ENCODE assay signal across 28 cellular contexts in genomic region chr7:96349572-96349971, GRCh38. TPM values are rescaled to one million over a fixed set of nuclear protein-coding genes. Genes with fewer than 3 reads are reported as not detected.
DNase-seq lines count a peak whose midpoint lies in the region; ATAC-seq, FAIRE-seq and TF ChIP-seq lines count a peak whose summit lies in the region.
"Had no signal": no experiment of that assay in that cellular context is flagged by ENCODE, and none has a peak within 500 bp of the region (broad histone marks: within the 10 kb centered on the region; RNA-seq: fewer than 3 reads in every experiment).

No MANE protein-coding gene starts in this region.

- H3K4me2 ChIP-seq in hepatocyte = peak overlapping the region; percentile 40
- H3K4me2 ChIP-seq: PC-9 had no signal

- peak overlapping the region in 1 of 7 donors; percentile 18 for H3K27ac Mint-ChIP-seq in CD4-positive, alpha-beta memory T cell
- H3K27ac Mint-ChIP-seq: brain; CD14-positive monocyte; naive B cell; stimulated activated naive CD8-positive, alpha-beta T cell treated with anti-CD3 and anti-CD28 coated beads, Interleukin-15, Interleukin-2, amounts not matched to agents 100 ng/mL and 50 ng/mL, for 24 hours had no signal

- no peaks in the 10 kb centered on the region for H3K9me3 ChIP-seq in hepatocyte (ENCODE audit: low read depth)
- no peaks in the 10 kb centered on the region for H3K9me3 ChIP-seq in small intestine (ENCODE audit: control insufficient read depth, low read depth)
- H3K9me3 ChIP-seq in CD4-positive, alpha-beta memory T cell (ENCODE audit: control insufficient read depth in 1 of 2, low read length in 2 of 2) = no peaks in the 10 kb centered on the region
- H3K9me3 ChIP-seq: adrenal gland, thoracic aorta had no signal

- peak; percentile 83 for ATAC-seq in esophagus mucosa
- ATAC-seq in GM21717 (IDR thresholded peaks at IDR 0.05; ENCODE audit: unreplicated experiment) = no peak
- ATAC-seq: activated T-cell treated with anti-CD3 and anti-CD28 coated beads, Interleukin-2, amount 50 U/mL, for 4 hours had no signal

- H3K4me1 ChIP-seq in hepatocyte (ENCODE audit: insufficient read depth) = no peaks in the 10 kb centered on the region
- no peaks in the 10 kb centered on the region for H3K4me1 ChIP-seq in small intestine (ENCODE audit: control insufficient read depth in 2 of 2, insufficient read depth in 1 of 2, low read depth in 1 of 2, low read length in 1 of 2)
- H3K4me1 ChIP-seq in CD4-positive, alpha-beta memory T cell (ENCODE audit: insufficient read depth, low read length) = no peaks in the 10 kb centered on the region
- H3K4me1 ChIP-seq: adrenal gland had no signal

- H3K9me3 Mint-ChIP-seq in CD4-positive, alpha-beta memory T cell = peaks cover 0 to 4% (median 0%) of the 10 kb centered on the region in 8 donors
- H3K9me3 Mint-ChIP-seq: activated T-cell treated with anti-CD3 and anti-CD28 coated beads, Interleukin-2, amount 50 U/mL, for 4 hours; brain; naive B cell; stimulated activated naive CD8-positive, alpha-beta T cell treated with anti-CD3 and anti-CD28 coated beads, Interleukin-15, Interleukin-2, amounts not matched to agents 100 ng/mL and 50 ng/mL, for 24 hours had no signal

- CTCF ChIA-PET in CD4-positive, alpha-beta memory T cell (lab: Charles Lee; ENCODE audit: partially characterized antibody) = no interaction called here

- H3K4me1 Mint-ChIP-seq in CD4-positive, alpha-beta memory T cell = no peaks in the 10 kb centered on the region
- H3K4me1 Mint-ChIP-seq: CD14-positive monocyte, naive B cell had no signal

- H3K27me3 Mint-ChIP-seq in CD4-positive, alpha-beta memory T cell = peaks cover 8 to 9% of the 10 kb centered on the region in 2 donors

- WGBS in hepatocyte (ENCODE audit: low lambda C conversion rate, missing lambda C conversion rate) = 70% methylated on average over 3 of the region's 3 CpGs
- WGBS in small intestine, 3 donors = 10 to 38% (median 29%) methylated on average over 3 of the region's 3 CpGs

- H3K4me3 ChIP-seq in hepatocyte (no peak overlapping the region), small intestine (ENCODE audit: low read depth in 1 of 2, low read length in 2 of 2) (no peak overlapping the region)
- no peak overlapping the region for H3K4me3 ChIP-seq in CD4-positive, alpha-beta memory T cell (ENCODE audit: low read length in 2 of 2)
- H3K4me3 ChIP-seq: adrenal gland, PC-9, thoracic aorta had no signal

- TF ChIP-seq CTCF in VCaP (conservative IDR thresholded peaks at IDR 0.05) = no peak
- no peak for TF ChIP-seq CTCF in hepatocyte (IDR thresholded peaks at IDR 0.05; ENCODE audit: poor library complexity)

- no peak overlapping the region for H3K4me3 Mint-ChIP-seq in CD4-positive, alpha-beta memory T cell
- H3K4me3 Mint-ChIP-seq: activated T-cell treated with anti-CD3 and anti-CD28 coated beads, Interleukin-2, amount 50 U/mL, for 4 hours; brain; CD14-positive monocyte; naive B cell; stimulated activated naive CD8-positive, alpha-beta T cell treated with anti-CD3 and anti-CD28 coated beads, Interleukin-15, Interleukin-2, amounts not matched to agents 100 ng/mL and 50 ng/mL, for 24 hours had no signal

- H3K27ac ChIP-seq in VCaP = peak overlapping the region; percentile 71
- H3K27ac ChIP-seq in hepatocyte = peak overlapping the region; percentile 43
- H3K27ac ChIP-seq in small intestine (ENCODE audit: low read depth in 1 of 2, low read length in 1 of 2) = peak overlapping the region; percentile 76 to 83
- no peak overlapping the region for H3K27ac ChIP-seq in CD4-positive, alpha-beta memory T cell (ENCODE audit: low read depth, low read length)
- H3K27ac ChIP-seq: adrenal gland, PC-9, thoracic aorta had no signal

- H4K20me1 ChIP-seq in hepatocyte (ENCODE audit: insufficient read depth, poor library complexity, severe bottlenecking) = no peaks in the 10 kb centered on the region

- no peak overlapping the region for H2AFZ ChIP-seq in hepatocyte
- H2AFZ ChIP-seq: PC-9 had no signal

- POLR2A ChIA-PET in CD4-positive, alpha-beta memory T cell (lab: Charles Lee; ENCODE audit: partially characterized antibody) = no interaction called here

- DNase-seq in hepatocyte (ENCODE audit: low spot score) (peak; percentile 65), small intestine (peak; percentile 99), NCI-H510A (lab: John Stamatoyannopoulos, UW) (no peak), H54 (ENCODE audit: insufficient read length, low spot score) (no peak)
- DNase-seq in CD4-positive, alpha-beta memory T cell = no peak
- DNase-seq: activated CD4-positive, alpha-beta T cell treated with anti-CD3 and anti-CD28 coated beads, Interleukin-2, amount 50 U/mL, for 1 hour; activated T-cell treated with anti-CD3 and anti-CD28 coated beads, Interleukin-2, amount 50 U/mL, for 4 hours; GOT3; kidney glomerular epithelial cell; naive B cell; NCI-H1048; NCI-H187; NCI-H2171; NCI-H524; NK-92 treated with Interleukin-12 subunit alpha and Interleukin-12 subunit beta, amount 100 ng/mL, for 24 hours; nucleus accumbens; PC-9; SW 1271; T-helper 9 cell had no signal

- FAIRE-seq in small intestine (lab: Jason Lieb, UNC) = no peak
- no peak for FAIRE-seq in H54 (lab: Jason Lieb, UNC)
- FAIRE-seq: colon had no signal

- no peak for TF ChIP-seq POLR2A in H54 (IDR thresholded peaks at IDR 0.05; ENCODE audit: low read depth, low read length)

- no peaks in the 10 kb centered on the region for H3K79me2 ChIP-seq in hepatocyte

- H3K36me3 ChIP-seq in hepatocyte (replicated peaks; ENCODE audit: insufficient read depth, low read depth) (no peaks in the 10 kb centered on the region), small intestine (ENCODE audit: control insufficient read depth in 2 of 2, insufficient read depth in 2 of 2, low read length in 2 of 2) (no peaks in the 10 kb centered on the region)
- H3K36me3 ChIP-seq in CD4-positive, alpha-beta memory T cell (ENCODE audit: insufficient read depth, low read length) = no peaks in the 10 kb centered on the region
- H3K36me3 ChIP-seq: adrenal gland, thoracic aorta had no signal

- H3K27me3 ChIP-seq in hepatocyte = no peaks in the 10 kb centered on the region
- no peaks in the 10 kb centered on the region for H3K27me3 ChIP-seq in small intestine (ENCODE audit: control insufficient read depth in 2 of 2, insufficient read depth in 2 of 2, low read length in 2 of 2)
- H3K27me3 ChIP-seq in CD4-positive, alpha-beta memory T cell (ENCODE audit: insufficient read depth, low read length) = no peaks in the 10 kb centered on the region
- H3K27me3 ChIP-seq: adrenal gland had no signal

- intact Hi-C loops in CD4-positive, alpha-beta memory T cell (cut with micrococcal nuclease) = no loop called here

- H3K9me2 ChIP-seq in hepatocyte (replicated peaks; ENCODE audit: insufficient read depth) = no peaks in the 10 kb centered on the region

- H3K36me3 Mint-ChIP-seq in CD4-positive, alpha-beta memory T cell = no peaks in the 10 kb centered on the region
- H3K36me3 Mint-ChIP-seq: brain, CD14-positive monocyte, naive B cell had no signal

RNA-seq across cellular contexts. Expression of gene SLC25A13, which starts 27.7 kb away (rescaled TPM):
- total RNA-seq in esophagus mucosa = 12.0 TPM
- 53.2 and 55.1 TPM in 2 replicates for total RNA-seq in hepatocyte
- 28.2 and 37.5 TPM in 2 replicates for polyA plus RNA-seq in hepatocyte
- polyA plus RNA-seq in small intestine = 10 to 100 TPM; 25.9 to 49.0 (median 35.4) TPM
- total RNA-seq in CD4-positive, alpha-beta memory T cell = 10 to 100 TPM in 1 of 2 experiments, 1 to 10 TPM in 1; 9.1 to 12.2 TPM
- polyA plus RNA-seq in CD4-positive, alpha-beta memory T cell = 1 to 10 TPM; 5.2 to 7.4 TPM

Comparison
In these comparisons a context has a peak if more than half of its experiments do, and no peak if none do; other contexts are left out.
1. DNase-seq: peak in hepatocyte (single experiment) and small intestine (single experiment); none in NCI-H510A (single experiment), CD4-positive, alpha-beta memory T cell (0 of 5) and H54 (single experiment).